In genomic region chr14:70186826-70187483, GRCh38 we compare ENCODE assay signal across 9 cellular contexts. TPM values are rescaled to one million over a fixed set of nuclear protein-coding genes. Genes with fewer than 3 reads are reported as not detected.
DNase-seq lines count a peak whose midpoint lies in the region; ATAC-seq and TF ChIP-seq lines count a peak whose summit lies in the region.
"Had no signal": no experiment of that assay in that cellular context is flagged by ENCODE, and none has a peak within 500 bp of the region (broad histone marks: within the 10 kb centered on the region; RNA-seq: fewer than 3 reads in every experiment).

No MANE protein-coding gene starts in this region.

- no peaks in the 10 kb centered on the region for H3K79me2 ChIP-seq in mammary epithelial cell (ENCODE audit: insufficient read depth, low read length)
- H3K79me2 ChIP-seq: parathyroid adenoma had no signal

- intact Hi-C loops in mammary epithelial cell (cut with micrococcal nuclease): no loop called here

- H3K4me2 ChIP-seq in mammary epithelial cell (ENCODE audit: insufficient read depth, low read depth, low read length): peak overlapping the region; percentile 97

- peaks cover 0 to 21% (median 21%) of the 10 kb centered on the region in 3 donors for H3K4me1 Mint-ChIP-seq in IgD-negative memory B cell

- H3K27ac Mint-ChIP-seq in IgD-negative memory B cell: peak overlapping the region in 2 of 3 donors; percentile 16 to 36

- H3K9me3 ChIP-seq in mammary epithelial cell (replicated peaks; ENCODE audit: insufficient read depth, low read length) (no peaks in the 10 kb centered on the region), mesodermal cell (ENCODE audit: control insufficient read depth, low read length) (no peaks in the 10 kb centered on the region)

- dilution Hi-C loops in mammary epithelial cell (cut with HindIII; ENCODE audit: low sequenced_read_pairs): no loop called here

- H3K27ac ChIP-seq in mammary epithelial cell (ENCODE audit: insufficient read depth, low read depth, low read length) (no peak overlapping the region), mesodermal cell (ENCODE audit: low read depth, low read length, severe bottlenecking) (no peak overlapping the region)
- H3K27ac ChIP-seq: parathyroid adenoma had no signal

- in situ Hi-C loops in mammary epithelial cell (cut with MboI; ENCODE audit: low sequenced_read_pairs in 2 of 2): no loop called here

- CTCF ChIA-PET in mammary epithelial cell (lab: Charles Lee; ENCODE audit: low non-redundant PET): no interaction called here

- BruUV-seq in mammary epithelial cell (replicated peaks; lab: Mats Ljungman, UMichigan): no TSS peak

- H3K36me3 ChIP-seq in mammary epithelial cell (ENCODE audit: insufficient read depth, low read length) (no peaks in the 10 kb centered on the region), mesodermal cell (ENCODE audit: control insufficient read depth, insufficient read depth, low read length) (no peaks in the 10 kb centered on the region)

- ATAC-seq in GM18498 (IDR thresholded peaks at IDR 0.05; ENCODE audit: unreplicated experiment): no peak
- no peak for ATAC-seq in GM21737 (IDR thresholded peaks at IDR 0.05; ENCODE audit: unreplicated experiment)

- DNase-seq in EH (ENCODE audit: low read depth) (peak; percentile 46), mammary epithelial cell (no peak), HuH-7.5 (ENCODE audit: low spot score) (no peak), NCI-H146 (lab: John Stamatoyannopoulos, UW) (no peak)

- H3K4me1 ChIP-seq in mammary epithelial cell (ENCODE audit: insufficient read depth, low read length): peaks cover 12% of the 10 kb centered on the region
- H3K4me1 ChIP-seq in mesodermal cell (ENCODE audit: control insufficient read depth, insufficient read depth, low read length, poor library complexity, severe bottlenecking): peaks cover 15% of the 10 kb centered on the region

- TF ChIP-seq CTCF in mammary epithelial cell (conservative IDR thresholded peaks at IDR 0.05 in 1 of 2, IDR thresholded peaks at IDR 0.05 in 1 of 2; ENCODE audit: extremely low read depth in 1 of 2, insufficient read depth in 1 of 2, low read depth in 1 of 2, low read length in 2 of 2): no peak

- no peaks in the 10 kb centered on the region for H3K9me3 Mint-ChIP-seq in IgD-negative memory B cell

- 43% methylated on average over 17 of the region's 29 CpGs for WGBS in mammary epithelial cell (ENCODE audit: low coverage, missing lambda C conversion rate)
- 60 to 73% methylated on average over 17 to 21 of the region's 29 CpGs for WGBS in mesodermal cell (ENCODE audit: insufficient coverage in 2 of 2), 2 experiments

- peaks cover 31% of the 10 kb centered on the region for H3K27me3 Mint-ChIP-seq in IgD-negative memory B cell

- H3K9ac ChIP-seq in mammary epithelial cell (ENCODE audit: insufficient read depth, low read length): no peak overlapping the region
- H3K9ac ChIP-seq: parathyroid adenoma had no signal

- H3K36me3 Mint-ChIP-seq in IgD-negative memory B cell: peaks cover 2% of the 10 kb centered on the region

- no peak overlapping the region for H3K4me3 ChIP-seq in mammary epithelial cell (replicated peaks in 1 of 3; ENCODE audit: insufficient read depth in 1 of 3, low read depth in 2 of 3, low read length in 3 of 3)
- H3K4me3 ChIP-seq in mesodermal cell (ENCODE audit: extremely low read depth, insufficient read depth, low read length, poor library complexity, severe bottlenecking): peak overlapping the region; percentile 49

- H3K27me3 ChIP-seq in mammary epithelial cell (ENCODE audit: insufficient read depth, low read length): no peaks in the 10 kb centered on the region

- no peak overlapping the region for H2AFZ ChIP-seq in mammary epithelial cell (ENCODE audit: low read depth, low read length)

- H3K4me3 Mint-ChIP-seq in IgD-negative memory B cell: peak overlapping the region; percentile 86 to 96 (median 91)

- no peaks in the 10 kb centered on the region for H4K20me1 ChIP-seq in mammary epithelial cell (ENCODE audit: insufficient read depth, low read length)

RNA-seq across cellular contexts. Expression of gene SLC8A3, which starts 1.8 kb away (rescaled TPM):
- polyA plus RNA-seq in IgD-negative memory B cell (not detected), mammary epithelial cell (0.40 TPM)
- not detected for total RNA-seq in mammary epithelial cell
- 4.1 TPM for polyA minus RNA-seq in mammary epithelial cell
- 1.3 TPM for polyA plus RNA-seq in mesodermal cell (2013, experiment 1 of 2)
- 0.71 TPM for polyA plus RNA-seq in mesodermal cell (2013, experiment 2 of 2)
